18 cellular contexts compared by ENCODE assay signal in the genomic region with DNA sequence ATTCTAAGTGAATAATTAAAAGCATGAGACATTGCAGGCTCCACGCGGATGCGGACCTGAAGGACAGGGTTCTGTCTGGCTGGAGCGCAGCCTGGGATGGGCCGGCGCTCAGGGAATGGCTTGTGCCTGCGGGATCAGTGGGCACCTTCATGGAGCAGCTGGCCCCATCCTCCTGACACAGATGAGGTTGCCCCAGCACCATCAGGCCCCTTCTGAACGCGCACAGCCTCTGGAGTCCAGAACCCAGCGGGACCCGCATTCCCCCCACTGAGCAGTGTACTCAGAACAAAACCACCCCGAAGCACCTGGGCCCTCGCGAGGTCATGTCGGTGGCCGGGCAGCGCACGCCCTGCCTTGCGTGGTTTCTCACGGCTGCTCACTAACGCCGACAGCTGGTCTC.
DNase-seq lines count a peak whose midpoint lies in the region; ATAC-seq, FAIRE-seq and TF ChIP-seq lines count a peak whose summit lies in the region.
"Had no signal": no experiment of that assay in that cellular context is flagged by ENCODE, and none has a peak within 500 bp of the region (broad histone marks: within the 10 kb centered on the region; RNA-seq: fewer than 3 reads in every experiment).

No MANE protein-coding gene starts in this region.

- no peaks in the 10 kb centered on the region for H3K27me3 Mint-ChIP-seq in activated T-helper 17 cell treated with anti-CD3 and anti-CD28 coated beads, Interleukin-2, amount 50 U/mL, for 72 hours
- H3K27me3 Mint-ChIP-seq in osteocyte (ENCODE audit: unreplicated experiment) = no peaks in the 10 kb centered on the region
- H3K27me3 Mint-ChIP-seq: B cell had no signal

- ATAC-seq in activated T-helper 17 cell treated with anti-CD3 and anti-CD28 coated beads, Interleukin-2, amount 50 U/mL, for 72 hours (replicated peaks) = no peak
- ATAC-seq in HG02798 (IDR thresholded peaks at IDR 0.05; ENCODE audit: poor library complexity, unreplicated experiment) (no peak), HG03439 (IDR thresholded peaks at IDR 0.05; ENCODE audit: unreplicated experiment) (no peak)
- ATAC-seq: CD8-positive, alpha-beta T cell; K562 had no signal

- H3K9me3 Mint-ChIP-seq in activated T-helper 17 cell treated with anti-CD3 and anti-CD28 coated beads, Interleukin-2, amount 50 U/mL, for 72 hours = no peaks in the 10 kb centered on the region
- no peaks in the 10 kb centered on the region for H3K9me3 Mint-ChIP-seq in osteocyte (ENCODE audit: unreplicated experiment)
- H3K9me3 Mint-ChIP-seq: CD8-positive, alpha-beta T cell had no signal

- H3K27ac Mint-ChIP-seq in activated T-helper 17 cell treated with anti-CD3 and anti-CD28 coated beads, Interleukin-2, amount 50 U/mL, for 72 hours = peak overlapping the region; percentile 18
- H3K27ac Mint-ChIP-seq in osteocyte (ENCODE audit: unreplicated experiment) = peak overlapping the region; percentile 14
- H3K27ac Mint-ChIP-seq: B cell; CD8-positive, alpha-beta T cell had no signal

- intact Hi-C loops in dorsolateral prefrontal cortex (cut with DNase I) = no loop called here
- intact Hi-C loops in tibial artery (cut with DNase I; ENCODE audit: low total_unique reads) = no loop called here

- peaks cover 11 to 66% (median 41%) of the 10 kb centered on the region in 3 donors for H3K36me3 ChIP-seq in tibial artery

- no peak for TF ChIP-seq POLR2A in H54 (IDR thresholded peaks at IDR 0.05; ENCODE audit: low read depth, low read length)

- H3K36me3 Mint-ChIP-seq in activated T-helper 17 cell treated with anti-CD3 and anti-CD28 coated beads, Interleukin-2, amount 50 U/mL, for 72 hours (ENCODE audit: low read depth) = peaks cover 100% of the 10 kb centered on the region
- peaks cover 6% of the 10 kb centered on the region for H3K36me3 Mint-ChIP-seq in osteocyte (ENCODE audit: unreplicated experiment)

- H3K4me1 ChIP-seq in tibial artery = peaks cover 0 to 56% (median 42%) of the 10 kb centered on the region in 4 donors
- H3K4me1 ChIP-seq: HAP-1, SJCRH30 had no signal

- no peak for FAIRE-seq in H54 (lab: Jason Lieb, UNC)
- FAIRE-seq: K562 had no signal

- H3K9me3 ChIP-seq in tibial artery = no peaks in the 10 kb centered on the region
- H3K9me3 ChIP-seq: HAP-1, SJCRH30 had no signal

- no peaks in the 10 kb centered on the region for H3K27me3 ChIP-seq in dorsolateral prefrontal cortex
- H3K27me3 ChIP-seq in tibial artery = no peaks in the 10 kb centered on the region
- H3K27me3 ChIP-seq: SJCRH30 had no signal

- H3K4me1 Mint-ChIP-seq in activated T-helper 17 cell treated with anti-CD3 and anti-CD28 coated beads, Interleukin-2, amount 50 U/mL, for 72 hours = peaks cover 6% of the 10 kb centered on the region
- peaks cover 16% of the 10 kb centered on the region for H3K4me1 Mint-ChIP-seq in osteocyte (ENCODE audit: unreplicated experiment)

- no peak overlapping the region for H3K4me3 ChIP-seq in dorsolateral prefrontal cortex
- no peak overlapping the region for H3K4me3 ChIP-seq in tibial artery
- H3K4me3 ChIP-seq: HAP-1, K562, SJCRH30 had no signal

- TF ChIP-seq CTCF in dorsolateral prefrontal cortex (IDR thresholded peaks at IDR 0.05 in 54 of 56, conservative IDR thresholded peaks at IDR 0.05 in 2 of 56; ENCODE audit: low read depth in 1 of 56, partially characterized antibody in 56 of 56) (no peak), osteocyte (IDR thresholded peaks at IDR 0.05) (no peak), tibial artery (IDR thresholded peaks at IDR 0.05) (no peak)

- DNase-seq in dorsolateral prefrontal cortex = peak in 2 of 10 donors; percentile 25 to 28
- no peak for DNase-seq in osteocyte (ENCODE audit: extremely low spot score, unreplicated experiment)
- peak in 1 of 2 donors; percentile 43 for DNase-seq in tibial artery
- DNase-seq in NCI-H82 treated with DMSO at 0.1 percent for 48 hours (lab: John Stamatoyannopoulos, UW; ENCODE audit: unreplicated experiment) = no peak
- DNase-seq in H54 (ENCODE audit: insufficient read length, low spot score) = no peak
- DNase-seq: CD8-positive, alpha-beta T cell; NCI-H1417 treated with DMSO at 0.1 percent for 48 hours; NCI-H2029; NCI-H2171; NCI-H446; OCI-M1; SJCRH30 had no signal

- peak overlapping the region in 41 of 59 donors; percentile 3 to 83 (median 41) for H3K27ac ChIP-seq in dorsolateral prefrontal cortex
- peak overlapping the region; percentile 63 to 86 for H3K27ac ChIP-seq in tibial artery
- H3K27ac ChIP-seq: SJCRH30 had no signal

- no peak overlapping the region for H3K4me3 Mint-ChIP-seq in activated T-helper 17 cell treated with anti-CD3 and anti-CD28 coated beads, Interleukin-2, amount 50 U/mL, for 72 hours
- no peak overlapping the region for H3K4me3 Mint-ChIP-seq in osteocyte (ENCODE audit: unreplicated experiment)
- H3K4me3 Mint-ChIP-seq: B cell; CD8-positive, alpha-beta T cell had no signal
